ENCODE assay signal across 1 cellular context in the genomic region with DNA sequence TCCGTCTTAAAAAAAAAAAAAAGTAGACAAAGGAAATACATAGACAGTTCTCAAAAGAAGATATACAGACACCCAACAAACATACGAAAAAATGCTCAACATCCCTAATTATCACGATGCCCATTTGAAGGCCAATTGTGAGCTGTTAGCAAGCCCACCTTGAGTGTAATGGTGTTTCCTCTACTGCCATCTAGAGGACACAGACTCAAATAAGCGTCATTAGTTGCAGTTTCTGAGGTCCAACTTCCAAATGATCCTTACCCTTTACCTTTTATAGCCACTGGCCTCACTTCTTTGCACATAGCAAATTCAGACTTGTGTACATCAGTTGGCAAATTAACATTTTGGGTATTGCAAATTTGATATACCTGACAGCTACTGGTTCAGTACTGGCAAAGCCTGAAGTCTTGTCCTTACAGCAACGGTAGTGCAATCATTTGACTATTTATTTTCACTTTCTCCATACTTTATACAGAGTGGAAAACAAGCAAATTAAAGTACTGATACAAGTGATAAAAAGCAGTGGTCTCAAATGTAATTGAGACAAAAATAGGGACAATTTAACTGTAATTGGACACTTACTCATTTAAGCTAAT.
TF ChIP-seq lines count a peak whose summit lies in the region.

No MANE protein-coding gene starts in this region.

TF ChIP-seq in WTC11, 78 proteins besides CTCF, POLR2A, EP300 and RAD21 (continued from another document):
- TF ChIP-seq AFF4 (CRISPR knock-in tag; IDR thresholded peaks at IDR 0.05; ENCODE audit: borderline replicate concordance) (no peak), JAZF1 (CRISPR knock-in tag; IDR thresholded peaks at IDR 0.05) (no peak)
- TF ChIP-seq, protein P1, sequence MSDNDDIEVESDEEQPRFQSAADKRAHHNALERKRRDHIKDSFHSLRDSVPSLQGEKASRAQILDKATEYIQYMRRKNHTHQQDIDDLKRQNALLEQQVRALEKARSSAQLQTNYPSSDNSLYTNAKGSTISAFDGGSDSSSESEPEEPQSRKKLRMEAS (CRISPR knock-in tag; IDR thresholded peaks at IDR 0.05) = no peak
TF ChIP-seq in WTC11: peak in this region for 0.
